In genomic region chr6:90610671-90611542, GRCh38 we compare ENCODE assay signal across 8 cellular contexts. TPM values are rescaled to one million over a fixed set of nuclear protein-coding genes. Genes with fewer than 3 reads are reported as not detected.
DNase-seq lines count a peak whose midpoint lies in the region; ATAC-seq and TF ChIP-seq lines count a peak whose summit lies in the region.

No MANE protein-coding gene starts in this region.

- H3K9ac ChIP-seq in OCI-LY1 (ENCODE audit: low read length): no peak overlapping the region; the same call in 1 of the 2 replicates

- TF ChIP-seq CTCF in AG04449 (IDR thresholded peaks at IDR 0.05; ENCODE audit: insufficient read depth, low read length, missing control alignments) (no peak), OCI-LY1 (IDR thresholded peaks at IDR 0.05; ENCODE audit: low read length) (no peak), cardiac muscle cell (IDR thresholded peaks at IDR 0.05; ENCODE audit: low read depth, low read length) (no peak), ovary (IDR thresholded peaks at IDR 0.05) (peak in 1 of 3 donors; percentile 26)

- no peaks in the 10 kb centered on the region for H4K20me1 ChIP-seq in OCI-LY1 (ENCODE audit: insufficient read depth, low read length)

- no peaks in the 10 kb centered on the region for H3K79me2 ChIP-seq in OCI-LY1 (ENCODE audit: insufficient read depth, low read length)

- peak overlapping the region; percentile 2 to 73 for H3K27ac Mint-ChIP-seq in activated naive CD4-positive, alpha-beta T cell treated with anti-CD3 and anti-CD28 coated beads, Interleukin-2, amount 50 U/mL, for 72 hours

- ATAC-seq in GM18505 (IDR thresholded peaks at IDR 0.05; ENCODE audit: unreplicated experiment): peak; percentile 67
- peak; percentile 69 for ATAC-seq in HG03025 (IDR thresholded peaks at IDR 0.05; ENCODE audit: low FRiP score, unreplicated experiment)
- ATAC-seq in activated naive CD4-positive, alpha-beta T cell treated with anti-CD3 and anti-CD28 coated beads, Interleukin-2, amount 50 U/mL, for 72 hours: peak; percentile 76 to 96

- no peaks in the 10 kb centered on the region for H3K36me3 Mint-ChIP-seq in activated naive CD4-positive, alpha-beta T cell treated with anti-CD3 and anti-CD28 coated beads, Interleukin-2, amount 50 U/mL, for 72 hours

- no peaks in the 10 kb centered on the region for H3F3A ChIP-seq in OCI-LY1 (ENCODE audit: insufficient read depth, low read length)

- H3K27ac ChIP-seq in OCI-LY1 (ENCODE audit: low read depth, low read length, poor library complexity, severe bottlenecking): no peak overlapping the region
- H3K27ac ChIP-seq in cardiac muscle cell: no peak overlapping the region
- H3K27ac ChIP-seq in ovary: peak overlapping the region; percentile 62 to 94

- no peaks in the 10 kb centered on the region for H3K36me3 ChIP-seq in OCI-LY1 (ENCODE audit: insufficient read depth, low read length)
- H3K36me3 ChIP-seq in cardiac muscle cell: no peaks in the 10 kb centered on the region
- no peaks in the 10 kb centered on the region for H3K36me3 ChIP-seq in ovary

- H3K27me3 ChIP-seq in OCI-LY1 (ENCODE audit: insufficient read depth, low read length): peaks cover 10% of the 10 kb centered on the region
- no peaks in the 10 kb centered on the region for H3K27me3 ChIP-seq in cardiac muscle cell
- H3K27me3 ChIP-seq in ovary: no peaks in the 10 kb centered on the region

- no peak for TF ChIP-seq EP300 in ovary (IDR thresholded peaks at IDR 0.05)

- H3K9me3 Mint-ChIP-seq in activated naive CD4-positive, alpha-beta T cell treated with anti-CD3 and anti-CD28 coated beads, Interleukin-2, amount 50 U/mL, for 72 hours: no peaks in the 10 kb centered on the region

- WGBS in ovary, 3 donors: 1 to 2% (median 1%) methylated on average over 48 to 75 of the region's 75 CpGs

- H3K9me3 ChIP-seq in OCI-LY1 (ENCODE audit: low read length) (no peaks in the 10 kb centered on the region), cardiac muscle cell (ENCODE audit: low read depth) (no peaks in the 10 kb centered on the region), ovary (no peaks in the 10 kb centered on the region)

- no peaks in the 10 kb centered on the region for H3K4me1 ChIP-seq in OCI-LY1 (ENCODE audit: insufficient read depth, low read length, severe bottlenecking)
- H3K4me1 ChIP-seq in cardiac muscle cell (ENCODE audit: low read depth): no peaks in the 10 kb centered on the region
- no peaks in the 10 kb centered on the region for H3K4me1 ChIP-seq in ovary (ENCODE audit: insufficient read depth)

- peak overlapping the region; percentile 71 for H3K4me2 ChIP-seq in OCI-LY1 (ENCODE audit: low read length)

- H3K4me3 ChIP-seq in AG04449 (ENCODE audit: low read depth, low read length) (peak overlapping the region; percentile 60), OCI-LY1 (ENCODE audit: low read depth, low read length, poor library complexity, severe bottlenecking) (peak overlapping the region; percentile 54), cardiac muscle cell (peak overlapping the region; percentile 41), ovary (peak overlapping the region; percentile 50)

- no peak overlapping the region for H2AFZ ChIP-seq in OCI-LY1 (ENCODE audit: low read length)

- TF ChIP-seq POLR2A in GM18505 (IDR thresholded peaks at IDR 0.05; ENCODE audit: borderline replicate concordance, extremely low read depth, insufficient read depth, insufficient read length) (no peak), ovary (IDR thresholded peaks at IDR 0.05) (no peak)

- no peaks in the 10 kb centered on the region for H3K9me2 ChIP-seq in OCI-LY1 (ENCODE audit: low read depth, low read length)

- CTCF ChIA-PET in AG04449 (lab: Yijun Ruan, JAX): interaction anchor here (0.7 to 1.8 kb wide), 3 partner anchors 8 to 250 kb away, joined by 4 read pairs; no protein-coding TSS in a partner anchor

- no peak for DNase-seq in AG04449 (ENCODE audit: low read depth, low spot score)
- peak; percentile 43 to 67 for DNase-seq in activated naive CD4-positive, alpha-beta T cell treated with anti-CD3 and anti-CD28 coated beads, Interleukin-2, amount 50 U/mL, for 72 hours (ENCODE audit: low spot score in 2 of 2)
- peak; percentile 25 to 61 for DNase-seq in cardiac muscle cell (ENCODE audit: low read depth in 1 of 2, low spot score in 1 of 2)
- peak; percentile 61 to 81 (median 74) for DNase-seq in ovary
- no peak for DNase-seq in NCI-H2029 treated with DMSO at 0.1 percent for 48 hours (lab: John Stamatoyannopoulos, UW)

- intact Hi-C loops in ovary (cut with DNase I): no loop called here

- POLR2A ChIA-PET in AG04449 (lab: Yijun Ruan, JAX): no interaction called here

RNA-seq across cellular contexts. Expression of gene MAP3K7, which starts 24.0 kb away (rescaled TPM):
- total RNA-seq in activated naive CD4-positive, alpha-beta T cell treated with anti-CD3 and anti-CD28 coated beads, Interleukin-2, amount 50 U/mL, for 72 hours: 10 to 100 TPM; 34.5 to 36.4 TPM
- total RNA-seq in cardiac muscle cell: 24.0 and 37.6 TPM in 2 replicates
- polyA plus RNA-seq in cardiac muscle cell: 31.9 and 38.2 TPM in 2 replicates
- 10 to 100 TPM; 21.1 to 30.5 (median 25.5) TPM for total RNA-seq in ovary
- polyA plus RNA-seq in ovary: 10 to 100 TPM; 14.1 to 20.0 TPM

Comparison
In these comparisons a context has a peak if more than half of its experiments do, and no peak if none do; other contexts are left out.
1. DNase-seq: peak in activated naive CD4-positive, alpha-beta T cell treated with anti-CD3 and anti-CD28 coated beads, Interleukin-2, amount 50 U/mL, for 72 hours (2 of 2), cardiac muscle cell (2 of 2) and ovary (5 of 5); none in AG04449 (single experiment) and NCI-H2029 treated with DMSO at 0.1 percent for 48 hours (single experiment).
2. H3K27ac ChIP-seq: peak in ovary (2 of 2); none in OCI-LY1 (single experiment) and cardiac muscle cell (single experiment).
3. Peak in every context shown above with its lines, with median percentiles within 50 percentile points of each other: H3K4me3 ChIP-seq and ATAC-seq.